Comparison of ENCODE assay signal across 10 cellular contexts in the genomic region with DNA sequence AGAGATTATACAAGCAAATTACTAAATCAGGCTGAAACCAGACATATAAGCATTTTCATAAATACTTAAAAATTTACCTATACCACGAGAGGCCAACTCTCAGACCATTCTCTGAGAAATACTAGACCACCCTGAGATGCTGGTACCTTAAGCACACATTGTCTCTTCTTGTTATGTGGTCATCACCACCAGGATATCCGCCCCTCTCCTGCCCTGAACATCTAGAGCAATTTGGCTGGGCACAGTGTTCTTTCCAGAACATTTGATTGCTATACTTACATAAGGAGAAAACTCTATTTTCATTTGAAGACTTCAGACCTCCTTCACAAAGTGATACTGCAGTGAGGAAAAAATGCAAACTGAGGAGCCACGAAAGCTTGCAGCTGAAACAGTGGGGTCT. TPM values are rescaled to one million over a fixed set of nuclear protein-coding genes. Genes with fewer than 3 reads are reported as not detected.
A peak's percentile ranks its signal among the peaks of the same experiment; 100 is the strongest.
DNase-seq lines count a peak whose midpoint lies in the region; ATAC-seq and TF ChIP-seq lines count a peak whose summit lies in the region.
"Had no signal": no experiment of that assay in that cellular context is flagged by ENCODE, and none has a peak within 500 bp of the region (broad histone marks: within the 10 kb centered on the region; RNA-seq: fewer than 3 reads in every experiment).

No MANE protein-coding gene starts in this region.

- H3K27me3 Mint-ChIP-seq in activated T-helper 17 cell treated with anti-CD3 and anti-CD28 coated beads, Interleukin-2, amount 50 U/mL, for 72 hours, result no peaks in the 10 kb centered on the region
- no peaks in the 10 kb centered on the region for H3K27me3 Mint-ChIP-seq in MCF 10A (ENCODE audit: insufficient read depth, unreplicated experiment)

- no peak for DNase-seq in GM12865 (ENCODE audit: low read depth)
- no peak for DNase-seq in MCF 10A (ENCODE audit: unreplicated experiment)
- DNase-seq in glomerular visceral epithelial cell (ENCODE audit: extremely low spot score), result no peak
- DNase-seq in D341Med (ENCODE audit: low spot score), result no peak

- no peaks in the 10 kb centered on the region for H3K36me3 Mint-ChIP-seq in activated T-helper 17 cell treated with anti-CD3 and anti-CD28 coated beads, Interleukin-2, amount 50 U/mL, for 72 hours (ENCODE audit: low read depth)
- no peaks in the 10 kb centered on the region for H3K36me3 Mint-ChIP-seq in MCF 10A (ENCODE audit: insufficient read depth, unreplicated experiment)

- POLR2A ChIA-PET in MCF 10A (lab: Yijun Ruan, JAX), result interaction anchor here (0.9 kb wide), 1 partner anchor 36 kb away, joined by 5 read pairs; a partner anchor contains a TSS

- no TSS peak for BruUV-seq in MCF 10A (replicated peaks; lab: Mats Ljungman, UMichigan)

- no peaks in the 10 kb centered on the region for H3K9me3 Mint-ChIP-seq in activated T-helper 17 cell treated with anti-CD3 and anti-CD28 coated beads, Interleukin-2, amount 50 U/mL, for 72 hours
- no peaks in the 10 kb centered on the region for H3K9me3 Mint-ChIP-seq in MCF 10A (ENCODE audit: unreplicated experiment)

- CTCF ChIA-PET in MCF 10A (lab: Yijun Ruan, JAX), result interaction anchor here (0.5 kb wide), 1 partner anchor 161 kb away, joined by 3 read pairs; no protein-coding TSS in a partner anchor

- H3K4me3 Mint-ChIP-seq in activated T-helper 17 cell treated with anti-CD3 and anti-CD28 coated beads, Interleukin-2, amount 50 U/mL, for 72 hours, result peak overlapping the region; percentile 57
- no peak overlapping the region for H3K4me3 Mint-ChIP-seq in MCF 10A (ENCODE audit: unreplicated experiment)

- ATAC-seq in GM21360 (IDR thresholded peaks at IDR 0.05; ENCODE audit: unreplicated experiment), result peak; percentile 14
- ATAC-seq in HG03095 (IDR thresholded peaks at IDR 0.05; ENCODE audit: unreplicated experiment), result peak; percentile 18
- no peak for ATAC-seq in activated T-helper 17 cell treated with anti-CD3 and anti-CD28 coated beads, Interleukin-2, amount 50 U/mL, for 72 hours (replicated peaks)
- ATAC-seq in HG03460 (IDR thresholded peaks at IDR 0.05; ENCODE audit: unreplicated experiment), result no peak
- ATAC-seq: HCT116 had no signal

- H3K27ac Mint-ChIP-seq in activated T-helper 17 cell treated with anti-CD3 and anti-CD28 coated beads, Interleukin-2, amount 50 U/mL, for 72 hours, result peak overlapping the region; percentile 94
- no peak overlapping the region for H3K27ac Mint-ChIP-seq in MCF 10A (ENCODE audit: low read depth, unreplicated experiment)

- intact Hi-C loops in MCF 10A (cut with micrococcal nuclease), result no loop called here

- H3K4me1 Mint-ChIP-seq in activated T-helper 17 cell treated with anti-CD3 and anti-CD28 coated beads, Interleukin-2, amount 50 U/mL, for 72 hours, result peaks cover 66% of the 10 kb centered on the region
- H3K4me1 Mint-ChIP-seq in MCF 10A (ENCODE audit: insufficient read depth, unreplicated experiment), result no peaks in the 10 kb centered on the region

- H3K4me3 ChIP-seq in GM12865 (ENCODE audit: low read depth, low read length), result peak overlapping the region; percentile 35
- H3K4me3 ChIP-seq: esophagus muscularis mucosa had no signal

- TF ChIP-seq CTCF in GM12865 (IDR thresholded peaks at IDR 0.05; ENCODE audit: insufficient read depth, low read depth, low read length, missing control alignments) (no peak), MCF 10A (IDR thresholded peaks at IDR 0.05; ENCODE audit: unreplicated experiment) (no peak)

RNA-seq across cellular contexts. Expression of a gene that starts 36.2 kb away (rescaled TPM):
- total RNA-seq in activated T-helper 17 cell treated with anti-CD3 and anti-CD28 coated beads, Interleukin-2, amount 50 U/mL, for 72 hours, result 10 to 100 TPM in 1 of 2 donors, 1 to 10 TPM in 1; 8.2 to 11.7 TPM
- 15.9 and 22.0 TPM in 2 replicates for total RNA-seq in MCF 10A (2022)

Comparison
In these comparisons a context has a peak if more than half of its experiments do, and no peak if none do; other contexts are left out.
1. ATAC-seq: peak in GM21360 (single experiment) and HG03095 (single experiment); none in activated T-helper 17 cell treated with anti-CD3 and anti-CD28 coated beads, Interleukin-2, amount 50 U/mL, for 72 hours (single experiment) and HG03460 (single experiment).